In genomic region chr1:32811917-32812316, GRCh38 we compare ENCODE assay signal across 29 cellular contexts. TPM values are rescaled to one million over a fixed set of nuclear protein-coding genes. Genes with fewer than 3 reads are reported as not detected.
DNase-seq lines count a peak whose midpoint lies in the region; ATAC-seq and TF ChIP-seq lines count a peak whose summit lies in the region.
"Had no signal": no experiment of that assay in that cellular context is flagged by ENCODE, and none has a peak within 500 bp of the region (broad histone marks: within the 10 kb centered on the region; RNA-seq: fewer than 3 reads in every experiment).

No MANE protein-coding gene starts in this region.

- H3K4me2 ChIP-seq in hepatocyte: peak overlapping the region; percentile 60
- H3K4me2 ChIP-seq in Karpas-422 (ENCODE audit: low read depth, low read length, poor library complexity, severe bottlenecking): no peak overlapping the region

- no peaks in the 10 kb centered on the region for H3K9me2 ChIP-seq in hepatocyte (replicated peaks; ENCODE audit: insufficient read depth)
- no peaks in the 10 kb centered on the region for H3K9me2 ChIP-seq in Karpas-422 (replicated peaks; ENCODE audit: insufficient read depth, low read length)

- no peak for TF ChIP-seq EP300 in stomach (IDR thresholded peaks at IDR 0.05)

- no peak overlapping the region for H3K4me3 ChIP-seq in hepatocyte
- no peak overlapping the region for H3K4me3 ChIP-seq in stomach
- no peak overlapping the region for H3K4me3 ChIP-seq in Karpas-422 (ENCODE audit: low read length)
- H3K4me3 ChIP-seq: esophagus muscularis mucosa had no signal

- BruUV-seq in Calu3 (replicated peaks; lab: Mats Ljungman, UMichigan): no TSS peak

- ATAC-seq in activated naive CD8-positive, alpha-beta T cell treated with anti-CD3 and anti-CD28 coated beads, Interleukin-2, amount 50 U/mL, for 24 hours: no peak
- no peak for ATAC-seq in activated CD8-positive, alpha-beta T cell treated with anti-CD3 and anti-CD28 coated beads for 36 hours
- ATAC-seq: T-helper 17 cell had no signal

- H4K20me1 ChIP-seq in hepatocyte (ENCODE audit: insufficient read depth, poor library complexity, severe bottlenecking) (peaks cover 34% of the 10 kb centered on the region), Karpas-422 (ENCODE audit: insufficient read depth, low read depth, low read length) (peaks cover 13% of the 10 kb centered on the region; the same call in 1 of the 2 replicates)

- H3K4me3 Mint-ChIP-seq in activated naive CD8-positive, alpha-beta T cell: peak overlapping the region; percentile 30
- no peak overlapping the region for H3K4me3 Mint-ChIP-seq in activated naive CD8-positive, alpha-beta T cell treated with anti-CD3 and anti-CD28 coated beads, Interleukin-2, amount 50 U/mL, for 24 hours
- no peak overlapping the region for H3K4me3 Mint-ChIP-seq in activated CD8-positive, alpha-beta T cell treated with anti-CD3 and anti-CD28 coated beads for 36 hours
- no peak overlapping the region for H3K4me3 Mint-ChIP-seq in activated CD4-positive, alpha-beta memory T cell treated with anti-CD3 and anti-CD28 coated beads, Interleukin-2, amount 10 ng/mL, durations not matched to agents 7 days and 5 days
- no peak overlapping the region for H3K4me3 Mint-ChIP-seq in Calu3 (ENCODE audit: low read depth, unreplicated experiment)
- H3K4me3 Mint-ChIP-seq: central memory CD8-positive, alpha-beta T cell; naive B cell; T-helper 17 cell had no signal

- CTCF ChIA-PET in activated CD8-positive, alpha-beta T cell treated with anti-CD3 and anti-CD28 coated beads for 36 hours (lab: Charles Lee): interaction anchor here (1.3 kb wide), 1 partner anchor 100 kb away, joined by 5 read pairs; no protein-coding TSS in a partner anchor
- CTCF ChIA-PET in activated CD4-positive, alpha-beta memory T cell treated with anti-CD3 and anti-CD28 coated beads, Interleukin-2, amount 10 ng/mL, durations not matched to agents 7 days and 5 days (lab: Charles Lee): no interaction called here
- CTCF ChIA-PET in Calu3 (lab: Charles Lee): no interaction called here

- H3K9me3 Mint-ChIP-seq in activated naive CD8-positive, alpha-beta T cell (ENCODE audit: low read depth): no peaks in the 10 kb centered on the region
- H3K9me3 Mint-ChIP-seq in activated naive CD8-positive, alpha-beta T cell treated with anti-CD3 and anti-CD28 coated beads, Interleukin-2, amount 50 U/mL, for 24 hours: no peaks in the 10 kb centered on the region
- no peaks in the 10 kb centered on the region for H3K9me3 Mint-ChIP-seq in activated CD8-positive, alpha-beta T cell treated with anti-CD3 and anti-CD28 coated beads for 36 hours
- H3K9me3 Mint-ChIP-seq in activated CD4-positive, alpha-beta memory T cell treated with anti-CD3 and anti-CD28 coated beads, Interleukin-2, amount 10 ng/mL, durations not matched to agents 7 days and 5 days: no peaks in the 10 kb centered on the region
- H3K9me3 Mint-ChIP-seq in Calu3 (ENCODE audit: low read depth, unreplicated experiment): peaks cover 8% of the 10 kb centered on the region
- H3K9me3 Mint-ChIP-seq: central memory CD8-positive, alpha-beta T cell had no signal

- H3K9ac ChIP-seq in Karpas-422 (ENCODE audit: low read length): no peak overlapping the region

- DNase-seq in activated naive CD8-positive, alpha-beta T cell treated with anti-CD3 and anti-CD28 coated beads, Interleukin-2, amount 50 U/mL, for 24 hours: no peak
- no peak for DNase-seq in activated CD8-positive, alpha-beta T cell treated with anti-CD3 and anti-CD28 coated beads for 36 hours
- no peak for DNase-seq in hepatocyte (ENCODE audit: low spot score)
- peak; percentile 35 for DNase-seq in stomach
- no peak for DNase-seq in activated CD4-positive, alpha-beta memory T cell treated with anti-CD3 and anti-CD28 coated beads, Interleukin-2, amount 10 ng/mL, durations not matched to agents 7 days and 5 days
- DNase-seq in Calu3: no peak
- DNase-seq in Karpas-422: no peak
- DNase-seq: activated CD4-positive, CD25-positive, alpha-beta regulatory T cell treated with anti-CD3 and anti-CD28 coated beads, Interleukin-2, amount 50 U/mL, for 72 hours; activated effector memory CD4-positive, alpha-beta T cell treated with anti-CD3 and anti-CD28 coated beads, Interleukin-2, amount 50 U/mL, for 16 hours; activated T-cell treated with anti-CD3 and anti-CD28 coated beads, Interleukin-2, amount 50 U/mL, for 1 hour; foreskin fibroblast; GOT3; kidney; midbrain; naive B cell; NCI-H1417 treated with DMSO at 0.1 percent for 48 hours; NCI-H2081; NCI-H226; NCI-H526 treated with DMSO at 0.1 percent for 48 hours; occipital lobe; Right ventricle myocardium superior; stimulated activated CD4-positive, alpha-beta T cell treated with anti-CD3 and anti-CD28 coated beads, Interleukin-15, amount 100 ng/mL, for 24 hours; stimulated activated CD4-positive, alpha-beta T cell treated with anti-CD3 and anti-CD28 coated beads, Interleukin-4, amount 100 ng/mL, for 4 hours; substantia nigra; T-helper 17 cell; trophoblast cell had no signal

- peaks cover 64% of the 10 kb centered on the region for H3K4me1 Mint-ChIP-seq in activated naive CD8-positive, alpha-beta T cell (ENCODE audit: low read depth)
- peaks cover 52% of the 10 kb centered on the region for H3K4me1 Mint-ChIP-seq in activated naive CD8-positive, alpha-beta T cell treated with anti-CD3 and anti-CD28 coated beads, Interleukin-2, amount 50 U/mL, for 24 hours
- peaks cover 62% of the 10 kb centered on the region for H3K4me1 Mint-ChIP-seq in activated CD8-positive, alpha-beta T cell treated with anti-CD3 and anti-CD28 coated beads for 36 hours (ENCODE audit: low read depth)
- peaks cover 67% of the 10 kb centered on the region for H3K4me1 Mint-ChIP-seq in activated CD4-positive, alpha-beta memory T cell treated with anti-CD3 and anti-CD28 coated beads, Interleukin-2, amount 10 ng/mL, durations not matched to agents 7 days and 5 days
- H3K4me1 Mint-ChIP-seq in Calu3 (ENCODE audit: low read depth, unreplicated experiment): peaks cover 27% of the 10 kb centered on the region

- no peak for TF ChIP-seq POLR2A in stomach (IDR thresholded peaks at IDR 0.05)

- H3K27me3 ChIP-seq in hepatocyte: no peaks in the 10 kb centered on the region
- H3K27me3 ChIP-seq in stomach: no peaks in the 10 kb centered on the region
- no peaks in the 10 kb centered on the region for H3K27me3 ChIP-seq in Karpas-422 (ENCODE audit: low read length)
- H3K27me3 ChIP-seq: esophagus muscularis mucosa had no signal

- H3K27me3 Mint-ChIP-seq in activated naive CD8-positive, alpha-beta T cell: no peaks in the 10 kb centered on the region
- no peaks in the 10 kb centered on the region for H3K27me3 Mint-ChIP-seq in activated naive CD8-positive, alpha-beta T cell treated with anti-CD3 and anti-CD28 coated beads, Interleukin-2, amount 50 U/mL, for 24 hours
- no peaks in the 10 kb centered on the region for H3K27me3 Mint-ChIP-seq in activated CD8-positive, alpha-beta T cell treated with anti-CD3 and anti-CD28 coated beads for 36 hours
- H3K27me3 Mint-ChIP-seq in activated CD4-positive, alpha-beta memory T cell treated with anti-CD3 and anti-CD28 coated beads, Interleukin-2, amount 10 ng/mL, durations not matched to agents 7 days and 5 days: no peaks in the 10 kb centered on the region
- no peaks in the 10 kb centered on the region for H3K27me3 Mint-ChIP-seq in Calu3 (ENCODE audit: unreplicated experiment)
- H3K27me3 Mint-ChIP-seq: central memory CD8-positive, alpha-beta T cell; naive B cell; T-helper 17 cell had no signal

- H3K9me3 ChIP-seq in hepatocyte (ENCODE audit: low read depth) (no peaks in the 10 kb centered on the region), stomach (no peaks in the 10 kb centered on the region), Karpas-422 (ENCODE audit: low read length) (no peaks in the 10 kb centered on the region)
- H3K9me3 ChIP-seq: esophagus muscularis mucosa had no signal

- POLR2A ChIA-PET in activated CD8-positive, alpha-beta T cell treated with anti-CD3 and anti-CD28 coated beads for 36 hours (lab: Charles Lee): interaction anchor here (0.5 to 1.7 kb wide), 4 partner anchors 12 to 1932 kb away, joined by 3 to 5 read pairs (median 4); no protein-coding TSS in a partner anchor
- POLR2A ChIA-PET in activated CD4-positive, alpha-beta memory T cell treated with anti-CD3 and anti-CD28 coated beads, Interleukin-2, amount 10 ng/mL, durations not matched to agents 7 days and 5 days (lab: Charles Lee): no interaction called here

- H3K27ac ChIP-seq in hepatocyte: no peak overlapping the region
- H3K27ac ChIP-seq in stomach: peak overlapping the region in 1 of 5 donors; percentile 15
- H3K27ac ChIP-seq in Karpas-422 (ENCODE audit: low read length): no peak overlapping the region
- H3K27ac ChIP-seq: esophagus muscularis mucosa had no signal

- H2AFZ ChIP-seq in hepatocyte: no peak overlapping the region
- no peak overlapping the region for H2AFZ ChIP-seq in Karpas-422 (ENCODE audit: low read length)

- H3K36me3 Mint-ChIP-seq in activated naive CD8-positive, alpha-beta T cell: peaks cover 29% of the 10 kb centered on the region
- peaks cover 76% of the 10 kb centered on the region for H3K36me3 Mint-ChIP-seq in activated naive CD8-positive, alpha-beta T cell treated with anti-CD3 and anti-CD28 coated beads, Interleukin-2, amount 50 U/mL, for 24 hours (ENCODE audit: low read depth)
- peaks cover 87% of the 10 kb centered on the region for H3K36me3 Mint-ChIP-seq in activated CD8-positive, alpha-beta T cell treated with anti-CD3 and anti-CD28 coated beads for 36 hours (ENCODE audit: low read depth)
- H3K36me3 Mint-ChIP-seq in activated CD4-positive, alpha-beta memory T cell treated with anti-CD3 and anti-CD28 coated beads, Interleukin-2, amount 10 ng/mL, durations not matched to agents 7 days and 5 days (ENCODE audit: low read depth): peaks cover 87% of the 10 kb centered on the region
- peaks cover 82% of the 10 kb centered on the region for H3K36me3 Mint-ChIP-seq in Calu3 (ENCODE audit: insufficient read depth, unreplicated experiment)

- TF ChIP-seq CTCF in activated CD8-positive, alpha-beta T cell treated with anti-CD3 and anti-CD28 coated beads for 36 hours (IDR thresholded peaks at IDR 0.05): no peak
- no peak for TF ChIP-seq CTCF in hepatocyte (IDR thresholded peaks at IDR 0.05; ENCODE audit: poor library complexity)
- TF ChIP-seq CTCF in stomach (IDR thresholded peaks at IDR 0.05): no peak
- TF ChIP-seq CTCF in Calu3 (IDR thresholded peaks at IDR 0.05; ENCODE audit: unreplicated experiment): no peak

- peaks cover 88% of the 10 kb centered on the region for H3K79me2 ChIP-seq in hepatocyte
- peaks cover 79% of the 10 kb centered on the region for H3K79me2 ChIP-seq in Karpas-422 (ENCODE audit: low read length)

- H3K36me3 ChIP-seq in hepatocyte (replicated peaks; ENCODE audit: insufficient read depth, low read depth) (no peaks in the 10 kb centered on the region), stomach (peaks cover 13 to 44% (median 42%) of the 10 kb centered on the region in 4 donors), Karpas-422 (ENCODE audit: insufficient read depth, low read length) (peaks cover 42% of the 10 kb centered on the region)

- H3K27ac Mint-ChIP-seq in activated naive CD8-positive, alpha-beta T cell: peak overlapping the region; percentile 50
- no peak overlapping the region for H3K27ac Mint-ChIP-seq in activated naive CD8-positive, alpha-beta T cell treated with anti-CD3 and anti-CD28 coated beads, Interleukin-2, amount 50 U/mL, for 24 hours
- peak overlapping the region; percentile 51 for H3K27ac Mint-ChIP-seq in activated CD8-positive, alpha-beta T cell treated with anti-CD3 and anti-CD28 coated beads for 36 hours
- no peak overlapping the region for H3K27ac Mint-ChIP-seq in activated CD4-positive, alpha-beta memory T cell treated with anti-CD3 and anti-CD28 coated beads, Interleukin-2, amount 10 ng/mL, durations not matched to agents 7 days and 5 days
- no peak overlapping the region for H3K27ac Mint-ChIP-seq in Calu3 (ENCODE audit: unreplicated experiment)

- intact Hi-C loops in activated CD8-positive, alpha-beta T cell treated with anti-CD3 and anti-CD28 coated beads for 36 hours (cut with micrococcal nuclease): no loop called here
- intact Hi-C loops in stomach (cut with DNase I; ENCODE audit: low total_unique reads): no loop called here
- intact Hi-C loops in Calu3 (cut with micrococcal nuclease; ENCODE audit: unreplicated experiment): no loop called here

- peaks cover 35% of the 10 kb centered on the region for H3K4me1 ChIP-seq in hepatocyte (ENCODE audit: insufficient read depth)
- H3K4me1 ChIP-seq in stomach: peaks cover 29 to 81% (median 57%) of the 10 kb centered on the region in 4 donors
- peaks cover 22% of the 10 kb centered on the region for H3K4me1 ChIP-seq in Karpas-422 (ENCODE audit: low read length)

- WGBS in hepatocyte (ENCODE audit: low lambda C conversion rate, missing lambda C conversion rate): 73% methylated on average over 3 of the region's 3 CpGs
- WGBS in stomach, 5 donors: 68 to 84% (median 71%) methylated on average over 3 of the region's 3 CpGs

RNA-seq across cellular contexts. Expression of gene YARS1, which starts 5.2 kb away (rescaled TPM):
- 100 to 1,000 TPM; 231 to 238 TPM for total RNA-seq in activated CD8-positive, alpha-beta T cell treated with anti-CD3 and anti-CD28 coated beads for 36 hours
- total RNA-seq in hepatocyte (83.4 and 104 TPM in 2 replicates), stomach (10 to 100 TPM; 26.9 to 99.1 (median 64.4) TPM), Calu3 (2022) (186 and 188 TPM in 2 replicates)
- polyA plus RNA-seq in hepatocyte (140 and 150 TPM in 2 replicates), stomach (10 to 100 TPM; 44.5 to 53.0 (median 47.8) TPM)
- total RNA-seq in activated CD4-positive, alpha-beta memory T cell treated with anti-CD3 and anti-CD28 coated beads, Interleukin-2, amount 10 ng/mL, durations not matched to agents 7 days and 5 days: 100 to 1,000 TPM; 204 to 214 TPM
- total RNA-seq in Karpas-422 (2014; rRNA removed; shearing (Covaris generic); ENCODE audit: low replicate concordance): 118 and 159 TPM in 2 replicates

RNA-seq across cellular contexts. Expression of gene S100PBP, which starts 5.5 kb away (rescaled TPM):
- 10 to 100 TPM; 25.7 to 27.3 TPM for total RNA-seq in activated CD8-positive, alpha-beta T cell treated with anti-CD3 and anti-CD28 coated beads for 36 hours
- total RNA-seq in hepatocyte: 27.1 and 41.5 TPM in 2 replicates
- 10.7 and 17.9 TPM in 2 replicates for polyA plus RNA-seq in hepatocyte
- 100 to 1,000 TPM in 1 of 5 donors, 10 to 100 TPM in 3, 1 to 10 TPM in 1; 2.9 to 253 (median 40.6) TPM for total RNA-seq in stomach
- polyA plus RNA-seq in stomach: 1 to 10 TPM; 5.7 to 9.3 (median 6.7) TPM
- total RNA-seq in activated CD4-positive, alpha-beta memory T cell treated with anti-CD3 and anti-CD28 coated beads, Interleukin-2, amount 10 ng/mL, durations not matched to agents 7 days and 5 days: 10 to 100 TPM; 78.4 to 84.0 TPM
- total RNA-seq in Calu3 (2022): 57.4 and 61.1 TPM in 2 replicates
- 23.7 and 30.8 TPM in 2 replicates for total RNA-seq in Karpas-422 (2014; rRNA removed; shearing (Covaris generic); ENCODE audit: low replicate concordance)

RNA-seq across cellular contexts. Expression of gene FNDC5, which starts 58.8 kb away (rescaled TPM):
- total RNA-seq in activated CD8-positive, alpha-beta T cell treated with anti-CD3 and anti-CD28 coated beads for 36 hours: not detected
- total RNA-seq in hepatocyte (5.8 and 9.0 TPM in 2 replicates), stomach (10 to 100 TPM in 2 of 5 donors, 1 to 10 TPM in 1, under 1 TPM in 1, not detected in 1; 0.89 to 21.0 (median 6.9) TPM), Calu3 (2022) (0.15 TPM in 1 of 2 replicates, not detected in the other)
- polyA plus RNA-seq in hepatocyte (5.2 and 11.2 TPM in 2 replicates), stomach (1 to 10 TPM; 2.0 to 9.9 (median 6.7) TPM)
- not detected for total RNA-seq in activated CD4-positive, alpha-beta memory T cell treated with anti-CD3 and anti-CD28 coated beads, Interleukin-2, amount 10 ng/mL, durations not matched to agents 7 days and 5 days
- not detected in 2 replicates for total RNA-seq in Karpas-422 (2014; rRNA removed; shearing (Covaris generic); ENCODE audit: low replicate concordance)
- total RNA-seq: T-helper 17 cell had no signal

Comparison
In these comparisons a context has a peak if more than half of its experiments do, and no peak if none do; other contexts are left out.
1. H3K27ac Mint-ChIP-seq: peak in activated naive CD8-positive, alpha-beta T cell (single experiment) and activated CD8-positive, alpha-beta T cell treated with anti-CD3 and anti-CD28 coated beads for 36 hours (single experiment); none in activated naive CD8-positive, alpha-beta T cell treated with anti-CD3 and anti-CD28 coated beads, Interleukin-2, amount 50 U/mL, for 24 hours (single experiment), activated CD4-positive, alpha-beta memory T cell treated with anti-CD3 and anti-CD28 coated beads, Interleukin-2, amount 10 ng/mL, durations not matched to agents 7 days and 5 days (single experiment) and Calu3 (single experiment).